Comparison of ENCODE assay signal across 1 cellular context in the genomic region with DNA sequence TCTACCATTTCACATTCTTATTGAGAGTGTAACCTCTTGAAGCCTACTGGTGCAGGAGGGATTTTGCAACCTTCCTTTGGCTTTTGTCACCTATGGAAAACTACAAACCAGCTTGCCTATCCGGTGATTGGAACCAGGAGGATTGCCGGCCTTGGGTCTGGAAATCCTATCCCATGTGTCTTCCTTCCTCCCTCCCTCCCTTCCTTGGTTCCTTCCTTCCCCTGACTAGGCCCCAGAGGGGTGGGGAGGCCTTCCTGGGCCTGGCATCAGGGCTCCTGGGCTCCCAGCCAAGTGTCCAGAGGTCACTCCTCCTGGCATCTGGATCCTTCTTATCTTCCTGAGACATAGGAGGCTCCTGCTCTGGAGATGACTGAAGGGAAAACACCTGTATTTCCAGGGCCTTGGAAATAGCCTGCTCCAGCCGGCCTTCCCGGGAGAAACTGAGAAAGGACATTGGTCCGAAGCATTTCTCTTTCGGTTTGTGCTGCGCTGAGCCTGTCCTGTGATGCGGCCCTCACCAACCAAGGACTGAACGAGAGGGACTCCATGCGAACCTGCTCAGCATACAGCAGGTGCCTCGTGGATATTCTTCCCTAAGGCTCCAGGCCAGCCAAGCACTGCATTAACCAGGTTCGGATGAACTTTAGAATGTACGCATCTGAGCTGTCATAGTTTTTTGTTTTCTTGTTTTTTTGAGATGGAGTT.
TF ChIP-seq lines count a peak whose summit lies in the region.

No MANE protein-coding gene starts in this region.

TF ChIP-seq in HepG2, 621 proteins besides CTCF, POLR2A, EP300 and RAD21 (continued from another document and continues in another):
- TF ChIP-seq NFAT5 (CRISPR knock-in tag; IDR thresholded peaks at IDR 0.05), result peak; percentile 37; the same call in 1 of the 2 replicates
- peak; percentile 65 for TF ChIP-seq BCL6 (CRISPR knock-in tag; IDR thresholded peaks at IDR 0.05)
- TF ChIP-seq, protein P1, sequence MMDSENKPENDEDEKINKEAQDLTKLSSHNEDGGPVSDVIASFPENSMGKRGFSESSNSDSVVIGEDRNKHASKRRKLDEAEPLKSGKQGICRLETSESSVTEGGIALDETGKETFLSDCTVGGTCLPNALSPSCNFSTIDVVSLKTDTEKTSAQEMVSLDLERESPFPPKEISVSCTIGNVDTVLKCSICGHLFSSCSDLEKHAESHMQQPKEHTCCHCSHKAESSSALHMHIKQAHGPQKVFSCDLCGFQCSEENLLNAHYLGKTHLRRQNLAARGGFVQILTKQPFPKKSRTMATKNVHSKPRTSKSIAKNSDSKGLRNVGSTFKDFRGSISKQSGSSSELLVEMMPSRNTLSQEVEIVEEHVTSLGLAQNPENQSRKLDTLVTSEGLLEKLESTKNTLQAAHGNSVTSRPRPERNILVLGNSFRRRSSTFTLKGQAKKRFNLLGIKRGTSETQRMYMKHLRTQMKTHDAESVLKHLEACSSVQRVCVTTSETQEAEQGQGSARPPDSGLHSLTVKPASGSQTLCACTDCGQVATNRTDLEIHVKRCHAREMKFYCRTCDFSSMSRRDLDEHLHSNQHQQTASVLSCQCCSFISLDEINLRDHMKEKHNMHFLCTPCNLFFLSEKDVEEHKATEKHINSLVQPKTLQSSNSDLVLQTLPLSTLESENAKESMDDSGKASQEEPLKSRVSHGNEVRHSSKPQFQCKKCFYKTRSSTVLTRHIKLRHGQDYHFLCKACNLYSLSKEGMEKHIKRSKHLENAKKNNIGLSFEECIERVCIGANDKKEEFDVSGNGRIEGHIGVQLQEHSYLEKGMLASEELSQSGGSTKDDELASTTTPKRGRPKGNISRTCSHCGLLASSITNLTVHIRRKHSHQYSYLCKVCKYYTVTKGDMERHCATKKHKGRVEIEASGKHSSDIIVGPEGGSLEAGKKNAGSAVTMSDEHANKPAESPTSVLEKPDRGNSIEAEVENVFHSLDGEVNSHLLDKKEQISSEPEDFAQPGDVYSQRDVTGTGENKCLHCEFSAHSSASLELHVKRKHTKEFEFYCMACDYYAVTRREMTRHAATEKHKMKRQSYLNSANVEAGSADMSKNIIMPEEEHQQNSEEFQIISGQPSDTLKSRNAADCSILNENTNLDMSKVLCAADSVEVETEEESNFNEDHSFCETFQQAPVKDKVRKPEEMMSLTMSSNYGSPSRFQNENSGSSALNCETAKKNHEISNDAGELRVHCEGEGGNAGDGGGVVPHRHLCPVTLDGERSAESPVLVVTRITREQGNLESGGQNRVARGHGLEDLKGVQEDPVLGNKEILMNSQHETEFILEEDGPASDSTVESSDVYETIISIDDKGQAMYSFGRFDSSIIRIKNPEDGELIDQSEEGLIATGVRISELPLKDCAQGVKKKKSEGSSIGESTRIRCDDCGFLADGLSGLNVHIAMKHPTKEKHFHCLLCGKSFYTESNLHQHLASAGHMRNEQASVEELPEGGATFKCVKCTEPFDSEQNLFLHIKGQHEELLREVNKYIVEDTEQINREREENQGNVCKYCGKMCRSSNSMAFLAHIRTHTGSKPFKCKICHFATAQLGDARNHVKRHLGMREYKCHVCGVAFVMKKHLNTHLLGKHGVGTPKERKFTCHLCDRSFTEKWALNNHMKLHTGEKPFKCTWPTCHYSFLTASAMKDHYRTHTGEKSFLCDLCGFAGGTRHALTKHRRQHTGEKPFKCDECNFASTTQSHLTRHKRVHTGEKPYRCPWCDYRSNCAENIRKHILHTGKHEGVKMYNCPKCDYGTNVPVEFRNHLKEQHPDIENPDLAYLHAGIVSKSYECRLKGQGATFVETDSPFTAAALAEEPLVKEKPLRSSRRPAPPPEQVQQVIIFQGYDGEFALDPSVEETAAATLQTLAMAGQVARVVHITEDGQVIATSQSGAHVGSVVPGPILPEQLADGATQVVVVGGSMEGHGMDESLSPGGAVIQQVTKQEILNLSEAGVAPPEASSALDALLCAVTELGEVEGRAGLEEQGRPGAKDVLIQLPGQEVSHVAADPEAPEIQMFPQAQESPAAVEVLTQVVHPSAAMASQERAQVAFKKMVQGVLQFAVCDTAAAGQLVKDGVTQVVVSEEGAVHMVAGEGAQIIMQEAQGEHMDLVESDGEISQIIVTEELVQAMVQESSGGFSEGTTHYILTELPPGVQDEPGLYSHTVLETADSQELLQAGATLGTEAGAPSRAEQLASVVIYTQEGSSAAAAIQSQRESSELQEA (CRISPR knock-in tag; IDR thresholded peaks at IDR 0.05; ENCODE audit: not compliant biosample characterization), result peak; percentile 15
- TF ChIP-seq, protein P2, sequence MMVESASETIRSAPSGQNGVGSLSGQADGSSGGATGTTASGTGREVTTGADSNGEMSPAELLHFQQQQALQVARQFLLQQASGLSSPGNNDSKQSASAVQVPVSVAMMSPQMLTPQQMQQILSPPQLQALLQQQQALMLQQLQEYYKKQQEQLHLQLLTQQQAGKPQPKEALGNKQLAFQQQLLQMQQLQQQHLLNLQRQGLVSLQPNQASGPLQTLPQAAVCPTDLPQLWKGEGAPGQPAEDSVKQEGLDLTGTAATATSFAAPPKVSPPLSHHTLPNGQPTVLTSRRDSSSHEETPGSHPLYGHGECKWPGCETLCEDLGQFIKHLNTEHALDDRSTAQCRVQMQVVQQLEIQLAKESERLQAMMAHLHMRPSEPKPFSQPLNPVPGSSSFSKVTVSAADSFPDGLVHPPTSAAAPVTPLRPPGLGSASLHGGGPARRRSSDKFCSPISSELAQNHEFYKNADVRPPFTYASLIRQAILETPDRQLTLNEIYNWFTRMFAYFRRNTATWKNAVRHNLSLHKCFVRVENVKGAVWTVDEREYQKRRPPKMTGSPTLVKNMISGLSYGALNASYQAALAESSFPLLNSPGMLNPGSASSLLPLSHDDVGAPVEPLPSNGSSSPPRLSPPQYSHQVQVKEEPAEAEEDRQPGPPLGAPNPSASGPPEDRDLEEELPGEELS (CRISPR knock-in tag; IDR thresholded peaks at IDR 0.05), result peak; percentile 53
- TF ChIP-seq SMAD3 (CRISPR knock-in tag; IDR thresholded peaks at IDR 0.05), result 0 out of 2 replicates have a peak, but pooled peaks have one; percentile 13
- TF ChIP-seq ZNF747 (CRISPR knock-in tag; IDR thresholded peaks at IDR 0.05; ENCODE audit: borderline replicate concordance), result no peak
- no peak for TF ChIP-seq PHF20 (CRISPR knock-in tag; IDR thresholded peaks at IDR 0.05)
- 0 out of 2 replicates have a peak, but pooled peaks have one; percentile 22 for TF ChIP-seq RFXANK (CRISPR knock-in tag; IDR thresholded peaks at IDR 0.05)
- TF ChIP-seq ZNF749 (CRISPR knock-in tag; IDR thresholded peaks at IDR 0.05; ENCODE audit: borderline replicate concordance), result no peak
- TF ChIP-seq EEA1 (CRISPR knock-in tag; IDR thresholded peaks at IDR 0.05; ENCODE audit: borderline replicate concordance), result no peak
- TF ChIP-seq ZBTB21 (CRISPR knock-in tag; IDR thresholded peaks at IDR 0.05), result peak; percentile 60
- no peak for TF ChIP-seq ELK4 (CRISPR knock-in tag; IDR thresholded peaks at IDR 0.05; ENCODE audit: borderline replicate concordance)
- TF ChIP-seq, protein P3, sequence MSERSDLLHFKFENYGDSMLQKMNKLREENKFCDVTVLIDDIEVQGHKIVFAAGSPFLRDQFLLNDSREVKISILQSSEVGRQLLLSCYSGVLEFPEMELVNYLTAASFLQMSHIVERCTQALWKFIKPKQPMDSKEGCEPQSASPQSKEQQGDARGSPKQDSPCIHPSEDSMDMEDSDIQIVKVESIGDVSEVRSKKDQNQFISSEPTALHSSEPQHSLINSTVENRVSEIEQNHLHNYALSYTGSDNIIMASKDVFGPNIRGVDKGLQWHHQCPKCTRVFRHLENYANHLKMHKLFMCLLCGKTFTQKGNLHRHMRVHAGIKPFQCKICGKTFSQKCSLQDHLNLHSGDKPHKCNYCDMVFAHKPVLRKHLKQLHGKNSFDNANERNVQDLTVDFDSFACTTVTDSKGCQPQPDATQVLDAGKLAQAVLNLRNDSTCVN (CRISPR knock-in tag; IDR thresholded peaks at IDR 0.05; ENCODE audit: borderline replicate concordance), result peak; percentile 62; the same call in 1 of the 2 replicates
- no peak for TF ChIP-seq ZNF569 (CRISPR knock-in tag; IDR thresholded peaks at IDR 0.05; ENCODE audit: borderline replicate concordance)
- TF ChIP-seq ZNF792 (CRISPR knock-in tag; IDR thresholded peaks at IDR 0.05), result peak; percentile 46; the same call in 1 of the 2 replicates
- 0 out of 2 replicates have a peak, but pooled peaks have one; percentile 26 for TF ChIP-seq SIX4 (CRISPR knock-in tag; IDR thresholded peaks at IDR 0.05)
- TF ChIP-seq, protein P4, sequence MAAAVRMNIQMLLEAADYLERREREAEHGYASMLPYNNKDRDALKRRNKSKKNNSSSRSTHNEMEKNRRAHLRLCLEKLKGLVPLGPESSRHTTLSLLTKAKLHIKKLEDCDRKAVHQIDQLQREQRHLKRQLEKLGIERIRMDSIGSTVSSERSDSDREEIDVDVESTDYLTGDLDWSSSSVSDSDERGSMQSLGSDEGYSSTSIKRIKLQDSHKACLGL (CRISPR knock-in tag; IDR thresholded peaks at IDR 0.05), result 0 out of 2 replicates have a peak, but pooled peaks have one; percentile 37
- TF ChIP-seq ZNF761 (CRISPR knock-in tag; conservative IDR thresholded peaks at IDR 0.05), result peak; percentile 1; the same call in 1 of the 2 replicates
- no peak for TF ChIP-seq ZFAT (CRISPR knock-in tag; conservative IDR thresholded peaks at IDR 0.05)
- TF ChIP-seq MEIS2 (CRISPR knock-in tag; IDR thresholded peaks at IDR 0.05), result peak; percentile 42
- peak; percentile 94; the same call in 1 of the 2 replicates for TF ChIP-seq ZNF232 (CRISPR knock-in tag; IDR thresholded peaks at IDR 0.05; ENCODE audit: borderline replicate concordance)
- peak; percentile 62; the same call in 1 of the 2 replicates for TF ChIP-seq ZNF235 (CRISPR knock-in tag; IDR thresholded peaks at IDR 0.05; ENCODE audit: borderline replicate concordance)
- TF ChIP-seq HMG20B (CRISPR knock-in tag; conservative IDR thresholded peaks at IDR 0.05), result peak; percentile 41; the same call in 1 of the 2 replicates
- TF ChIP-seq FUBP1 (CRISPR knock-in tag; IDR thresholded peaks at IDR 0.05; ENCODE audit: borderline replicate concordance), result peak; percentile 24; the same call in 1 of the 2 replicates
